In the genomic region with DNA sequence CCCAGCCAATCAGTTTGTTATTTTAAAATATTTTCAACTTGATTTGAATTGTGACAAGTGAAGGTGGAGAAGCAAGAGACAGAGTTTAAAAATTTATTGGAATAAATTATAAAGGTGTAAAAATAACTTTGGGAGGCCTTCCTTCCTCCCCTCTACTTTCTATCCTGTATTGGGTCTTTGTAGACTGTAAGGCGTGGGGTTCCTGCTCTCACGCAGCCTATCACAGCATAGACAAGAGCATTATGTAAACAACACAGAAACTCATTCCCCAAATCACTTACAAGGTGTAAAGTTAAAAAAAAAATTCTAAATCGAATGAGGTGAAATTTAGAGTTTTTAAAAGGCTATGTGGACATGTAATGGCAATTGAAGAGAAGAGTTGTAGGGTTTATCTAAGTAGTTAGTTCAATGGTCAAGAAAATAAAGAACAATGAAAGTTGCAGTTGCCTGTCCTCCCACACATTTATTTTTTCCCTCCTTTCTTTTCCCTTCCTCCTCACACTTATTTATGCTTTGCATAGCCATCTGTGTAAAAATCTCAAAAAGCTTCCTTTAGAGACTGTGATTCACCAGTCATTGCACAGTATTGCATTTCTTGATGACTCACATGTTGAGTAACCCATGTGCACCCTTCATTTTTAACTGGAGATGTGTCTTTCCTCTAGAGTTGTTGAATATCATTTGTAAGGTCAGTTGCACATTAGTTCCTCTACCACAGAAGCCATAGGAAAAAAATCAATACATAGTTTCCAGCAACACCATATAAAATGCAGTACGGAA, we compare ENCODE assay signal across 8 cellular contexts.
DNase-seq lines count a peak whose midpoint lies in the region; ATAC-seq and TF ChIP-seq lines count a peak whose summit lies in the region.

No MANE protein-coding gene starts in this region.

- H3K27ac ChIP-seq in left ventricle myocardium inferior (replicated peaks) = no peak overlapping the region

- no peaks in the 10 kb centered on the region for H3K27me3 ChIP-seq in left ventricle myocardium inferior (ENCODE audit: low read depth)

- no peaks in the 10 kb centered on the region for H3K4me1 ChIP-seq in left ventricle myocardium inferior

- H3K4me3 ChIP-seq in left ventricle myocardium inferior (no peak overlapping the region), foreskin fibroblast (ENCODE audit: low read depth in 1 of 2, low read length in 2 of 2) (no peak overlapping the region)

- H3K9me3 ChIP-seq in left ventricle myocardium inferior (replicated peaks) = no peaks in the 10 kb centered on the region

- in situ Hi-C loops in SK-MEL-5 (cut with HindIII; ENCODE audit: low pct_unique_long_range_greater_than_20kb, low sequenced_read_pairs) (no loop called here), G401 (cut with HindIII; ENCODE audit: low sequenced_read_pairs) (no loop called here)

- TF ChIP-seq CTCF in left ventricle myocardium inferior (IDR thresholded peaks at IDR 0.05; ENCODE audit: borderline replicate concordance) (no peak), foreskin fibroblast (IDR thresholded peaks at IDR 0.05; ENCODE audit: low read depth, low read length) (no peak)

- ATAC-seq in left ventricle myocardium superior (peak; percentile 48), GM21529 (IDR thresholded peaks at IDR 0.05; ENCODE audit: unreplicated experiment) (no peak)

- DNase-seq in left ventricle myocardium superior = no peak
- DNase-seq in left ventricle myocardium inferior = no peak
- peak; percentile 51 for DNase-seq in SK-MEL-5 (ENCODE audit: low read depth, low spot score)
- peak; percentile 90 to 96 for DNase-seq in foreskin fibroblast
- DNase-seq in G401 (ENCODE audit: low spot score) = no peak
- no peak for DNase-seq in GM19238 (ENCODE audit: insufficient read length, low spot score)
- no peak for DNase-seq in stimulated activated CD4-positive, alpha-beta T cell treated with anti-CD3 and anti-CD28 coated beads, Interleukin-4, amount 100 ng/mL, for 1 hour

- intact Hi-C loops in left ventricle myocardium superior (cut with micrococcal nuclease) (no loop called here), left ventricle myocardium inferior (cut with micrococcal nuclease) (no loop called here)

- no peaks in the 10 kb centered on the region for H3K36me3 ChIP-seq in left ventricle myocardium inferior

Comparison
In these comparisons a context has a peak if more than half of its experiments do, and no peak if none do; other contexts are left out.
1. DNase-seq: peak in SK-MEL-5 (single experiment) and foreskin fibroblast (2 of 2); none in left ventricle myocardium superior (single experiment), left ventricle myocardium inferior (single experiment), G401 (single experiment), GM19238 (single experiment) and stimulated activated CD4-positive, alpha-beta T cell treated with anti-CD3 and anti-CD28 coated beads, Interleukin-4, amount 100 ng/mL, for 1 hour (single experiment).